ENCODE assay signal across 9 cellular contexts in genomic region chr16:72008065-72008423, GRCh38. TPM values are rescaled to one million over a fixed set of nuclear protein-coding genes. Genes with fewer than 3 reads are reported as not detected.
A peak's percentile ranks its signal among the peaks of the same experiment; 100 is the strongest.
DNase-seq lines count a peak whose midpoint lies in the region; ATAC-seq and TF ChIP-seq lines count a peak whose summit lies in the region.
"Not testable (repeated sequence)": the region's sequence is repeated elsewhere in the genome, so short reads cannot be mapped to it uniquely, and the experiment has no call there.
"Had no signal": no experiment of that assay in that cellular context is flagged by ENCODE, and none has a peak within 500 bp of the region (broad histone marks: within the 10 kb centered on the region; RNA-seq: fewer than 3 reads in every experiment).

No MANE protein-coding gene starts in this region.

- not testable (repeated sequence) for H3F3A ChIP-seq in OCI-LY1 (ENCODE audit: insufficient read depth, low read length)

- not testable (repeated sequence) for H2AFZ ChIP-seq in OCI-LY1 (ENCODE audit: low read length)

- H3K79me2 ChIP-seq in OCI-LY1 (ENCODE audit: insufficient read depth, low read length), result not testable (repeated sequence)

- H3K36me3 ChIP-seq in OCI-LY1 (ENCODE audit: insufficient read depth, low read length); breast epithelium; cardiac muscle cell: not testable (repeated sequence)

- not testable (repeated sequence) for H4K20me1 ChIP-seq in OCI-LY1 (ENCODE audit: insufficient read depth, low read length)

- TF ChIP-seq POLR2A in breast epithelium (IDR thresholded peaks at IDR 0.05), result not testable (repeated sequence)

- H3K4me3 Mint-ChIP-seq in activated CD8-positive, alpha-beta T cell treated with anti-CD3 and anti-CD28 coated beads for 36 hours, result peak overlapping the region; percentile 80
- peak overlapping the region; percentile 85 to 100 (median 97) for H3K4me3 Mint-ChIP-seq in naive B cell

- not testable (repeated sequence) for ATAC-seq in activated CD8-positive, alpha-beta T cell treated with anti-CD3 and anti-CD28 coated beads for 36 hours; naive B cell (ENCODE audit: low read depth in 2 of 2)

- CTCF ChIA-PET in activated CD8-positive, alpha-beta T cell treated with anti-CD3 and anti-CD28 coated beads for 36 hours (lab: Charles Lee), result not testable (repeated sequence)

- H3K9ac ChIP-seq in OCI-LY1 (ENCODE audit: low read length), result 0 out of 2 replicates have a peak overlapping the region, but pooled peaks have one; percentile 15

- intact Hi-C loops in activated CD8-positive, alpha-beta T cell treated with anti-CD3 and anti-CD28 coated beads for 36 hours (cut with micrococcal nuclease); breast epithelium (cut with DNase I; ENCODE audit: low total_unique reads): not testable (repeated sequence)

- not testable (repeated sequence) for TF ChIP-seq CTCF in GM12864 (IDR thresholded peaks at IDR 0.05; ENCODE audit: low read depth, low read length, missing control alignments); OCI-LY1 (IDR thresholded peaks at IDR 0.05; ENCODE audit: low read length); activated CD8-positive, alpha-beta T cell treated with anti-CD3 and anti-CD28 coated beads for 36 hours (IDR thresholded peaks at IDR 0.05); breast epithelium (IDR thresholded peaks at IDR 0.05); cardiac muscle cell (IDR thresholded peaks at IDR 0.05; ENCODE audit: low read depth, low read length)

- H3K27me3 ChIP-seq in OCI-LY1 (ENCODE audit: insufficient read depth, low read length); breast epithelium; cardiac muscle cell: not testable (repeated sequence)

- not testable (repeated sequence) for H3K9me3 ChIP-seq in OCI-LY1 (ENCODE audit: low read length); breast epithelium; cardiac muscle cell (ENCODE audit: low read depth)

- peaks cover 10% of the 10 kb centered on the region for H3K4me1 ChIP-seq in OCI-LY1 (ENCODE audit: insufficient read depth, low read length, severe bottlenecking)
- not testable (repeated sequence) for H3K4me1 ChIP-seq in breast epithelium; cardiac muscle cell (ENCODE audit: low read depth)

- not testable (repeated sequence) for H3K9me3 Mint-ChIP-seq in activated CD8-positive, alpha-beta T cell treated with anti-CD3 and anti-CD28 coated beads for 36 hours; naive B cell

- peaks cover 15% of the 10 kb centered on the region for H3K36me3 Mint-ChIP-seq in activated CD8-positive, alpha-beta T cell treated with anti-CD3 and anti-CD28 coated beads for 36 hours (ENCODE audit: low read depth)
- H3K36me3 Mint-ChIP-seq in naive B cell, result not testable (repeated sequence)

- H3K9me2 ChIP-seq in OCI-LY1 (ENCODE audit: low read depth, low read length), result not testable (repeated sequence)

- POLR2A ChIA-PET in activated CD8-positive, alpha-beta T cell treated with anti-CD3 and anti-CD28 coated beads for 36 hours (lab: Charles Lee), result not testable (repeated sequence)

- H3K27me3 Mint-ChIP-seq in activated CD8-positive, alpha-beta T cell treated with anti-CD3 and anti-CD28 coated beads for 36 hours, result not testable (repeated sequence)
- peaks cover 0 to 11% (median 4%) of the 10 kb centered on the region in 3 donors for H3K27me3 Mint-ChIP-seq in naive B cell

- peak overlapping the region; percentile 12; the same call in 1 of the 2 replicates for H3K4me3 ChIP-seq in GM12864 (ENCODE audit: low read depth, low read length)
- peak overlapping the region; percentile 73 for H3K4me3 ChIP-seq in OCI-LY1 (ENCODE audit: low read depth, low read length, poor library complexity, severe bottlenecking)
- H3K4me3 ChIP-seq in breast epithelium, result peak overlapping the region; percentile 89 to 92 (median 91)
- peak overlapping the region; percentile 17 for H3K4me3 ChIP-seq in cardiac muscle cell
- peak overlapping the region in 5 of 7 experiments; percentile 80 to 96 (median 85) for H3K4me3 ChIP-seq in skin epidermis

- peaks cover 33% of the 10 kb centered on the region for H3K4me1 Mint-ChIP-seq in activated CD8-positive, alpha-beta T cell treated with anti-CD3 and anti-CD28 coated beads for 36 hours (ENCODE audit: low read depth)
- H3K4me1 Mint-ChIP-seq in naive B cell, result peaks cover 1 to 13% (median 13%) of the 10 kb centered on the region in 3 donors

- DNase-seq in GM12864 (ENCODE audit: low read depth); activated CD8-positive, alpha-beta T cell treated with anti-CD3 and anti-CD28 coated beads for 36 hours; breast epithelium (ENCODE audit: low spot score in 2 of 2); cardiac muscle cell (ENCODE audit: low read depth in 1 of 2, low spot score in 1 of 2); naive B cell: not testable (repeated sequence)

- H3K4me2 ChIP-seq in OCI-LY1 (ENCODE audit: low read length), result peak overlapping the region; percentile 40

- not testable (repeated sequence) for H3K27ac Mint-ChIP-seq in activated CD8-positive, alpha-beta T cell treated with anti-CD3 and anti-CD28 coated beads for 36 hours
- peak overlapping the region; percentile 96 to 100 (median 99) for H3K27ac Mint-ChIP-seq in naive B cell

- not testable (repeated sequence) for H3K27ac ChIP-seq in OCI-LY1 (ENCODE audit: low read depth, low read length, poor library complexity, severe bottlenecking); breast epithelium; cardiac muscle cell
- peak overlapping the region in 2 of 21 experiments; percentile 33 to 38 for H3K27ac ChIP-seq in skin epidermis

RNA-seq across cellular contexts. Expression of gene DHODH, which starts 0.5 kb away (rescaled TPM):
- total RNA-seq in activated CD8-positive, alpha-beta T cell treated with anti-CD3 and anti-CD28 coated beads for 36 hours, result 10 to 100 TPM; 26.5 to 26.8 TPM
- total RNA-seq in breast epithelium, result 1 to 10 TPM; 4.0 to 7.8 (median 6.2) TPM
- total RNA-seq in cardiac muscle cell, result 10.7 and 11.5 TPM in 2 replicates
- polyA plus RNA-seq in cardiac muscle cell, result 10.2 and 11.9 TPM in 2 replicates
- polyA plus RNA-seq in naive B cell (ENCODE audit: low read depth in 6 of 6), result 10 to 100 TPM in 2 of 6 donors, 1 to 10 TPM in 4; 4.3 to 13.0 (median 9.0) TPM

RNA-seq across cellular contexts. Expression of gene PKD1L3, which starts 7.8 kb away (rescaled TPM):
- total RNA-seq in activated CD8-positive, alpha-beta T cell treated with anti-CD3 and anti-CD28 coated beads for 36 hours, result under 1 TPM; 0.16 to 0.34 TPM
- total RNA-seq in breast epithelium, result under 1 TPM; under 0.01 to 0.80 (median 0.73) TPM
- total RNA-seq in cardiac muscle cell, result 0.04 TPM in 1 of 2 replicates, not detected in the other
- polyA plus RNA-seq in cardiac muscle cell, result 0.02 TPM in 1 of 2 replicates, not detected in the other
- not detected for polyA plus RNA-seq in naive B cell (ENCODE audit: low read depth in 6 of 6)
- total RNA-seq: cardiac septum had no signal

RNA-seq across cellular contexts. Expression of gene HP, which starts 46.3 kb away (rescaled TPM):
- total RNA-seq in activated CD8-positive, alpha-beta T cell treated with anti-CD3 and anti-CD28 coated beads for 36 hours, result not detected
- total RNA-seq in breast epithelium (100 to 1,000 TPM in 1 of 3 donors, 10 to 100 TPM in 2; 24.5 to 543 (median 61.9) TPM), cardiac muscle cell (not detected in 2 replicates)
- polyA plus RNA-seq in cardiac muscle cell (0.45 TPM in 1 of 2 replicates, not detected in the other), naive B cell (ENCODE audit: low read depth in 6 of 6) (under 1 TPM in 2 of 6 donors, not detected in 4; 0.38 to 0.53 TPM)

RNA-seq across cellular contexts. Expression of gene HPR, which starts 55.0 kb away (rescaled TPM):
- not detected for total RNA-seq in activated CD8-positive, alpha-beta T cell treated with anti-CD3 and anti-CD28 coated beads for 36 hours
- total RNA-seq in breast epithelium (1 to 10 TPM in 1 of 3 donors, under 1 TPM in 1, not detected in 1; 0.59 to 1.1 TPM), cardiac muscle cell (not detected in 2 replicates)
- polyA plus RNA-seq in cardiac muscle cell (not detected in 2 replicates), naive B cell (ENCODE audit: low read depth in 6 of 6) (not detected)
- total RNA-seq: pancreas had no signal

Comparison
In these comparisons a context has a peak if more than half of its experiments do, and no peak if none do; other contexts are left out.
1. H3K4me3 ChIP-seq: peak in every context shown above with its lines; median percentile 91 in breast epithelium; 85 in skin epidermis; 73 in OCI-LY1; 17 in cardiac muscle cell; 12 in GM12864.
2. RNA of gene HP, which starts 46.3 kb away (total RNA-seq): 24.5 to 543 TPM in breast epithelium; not detected in activated CD8-positive, alpha-beta T cell treated with anti-CD3 and anti-CD28 coated beads for 36 hours and not detected in cardiac muscle cell; every median in the first group is over 10 times any median in the second.